Comparison of ENCODE assay signal across 31 cellular contexts in the genomic region with DNA sequence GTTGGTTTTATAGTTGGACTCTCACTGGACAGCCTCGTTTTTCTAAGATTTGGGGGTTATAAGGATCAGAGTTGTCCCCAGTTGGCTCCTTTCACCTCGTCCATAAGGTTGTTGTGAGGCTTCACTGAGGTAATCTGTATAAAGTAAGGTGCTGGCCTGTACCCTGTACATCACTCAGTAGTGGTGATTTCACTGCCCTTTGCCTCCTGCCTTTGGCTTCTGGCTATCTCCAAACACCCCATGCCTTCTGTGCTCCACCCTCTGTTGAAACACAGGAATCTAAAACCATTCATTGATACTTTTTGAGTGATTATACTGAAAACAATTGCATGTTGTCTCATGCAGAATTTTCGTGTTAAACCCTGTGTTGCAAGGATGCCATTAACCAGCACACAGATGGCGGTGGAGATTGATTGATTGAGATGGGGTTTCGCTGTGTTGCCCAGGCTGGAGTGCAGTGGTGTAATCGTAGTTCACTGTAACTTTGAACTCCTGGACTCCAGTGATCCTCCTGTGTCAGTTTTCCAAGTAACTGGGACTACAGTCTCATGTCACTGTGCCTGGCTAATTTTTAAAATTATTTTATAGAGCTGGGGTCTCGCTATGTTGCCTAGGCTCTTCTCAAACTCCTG.
"Had no signal": no experiment of that assay in that cellular context is flagged by ENCODE, and none has a peak within 500 bp of the region (broad histone marks: within the 10 kb centered on the region; RNA-seq: fewer than 3 reads in every experiment).

No MANE protein-coding gene starts in this region.

- H3K4me3 Mint-ChIP-seq: activated B cell treated with CpG ODN at 0.5 μM for 24 hours; activated CD8-positive, alpha-beta T cell treated with anti-CD3 and anti-CD28 coated beads for 36 hours; activated naive CD8-positive, alpha-beta T cell; activated T-cell treated with anti-CD3 and anti-CD28 coated beads, Interleukin-2, amount 50 U/mL, for 4 hours; activated T-helper 17 cell treated with anti-CD3 and anti-CD28 coated beads, Interleukin-2, amount 50 U/mL, for 72 hours; central memory CD8-positive, alpha-beta T cell; effector memory CD8-positive, alpha-beta T cell; T-cell; T-helper 1 cell treated with Interleukin-12 subunit alpha and Interleukin-12 subunit beta and Interleukin-4 antibody, amounts not matched to agents 30 μg/mL and 1 μg/mL, for 36 hours had no signal

- H3K27ac ChIP-seq: brain microvascular endothelial cell, epithelial cell of prostate, esophagus squamous epithelium, gastroesophageal sphincter, WERI-Rb-1 had no signal

- ATAC-seq: activated CD4-positive, CD25-positive, alpha-beta regulatory T cell treated with anti-CD3 and anti-CD28 coated beads, Interleukin-2, amount 50 U/mL, for 24 hours; activated CD8-positive, alpha-beta T cell treated with anti-CD3 and anti-CD28 coated beads for 36 hours; activated T-cell treated with anti-CD3 and anti-CD28 coated beads, Interleukin-2, amount 50 U/mL, for 4 hours; activated T-helper 17 cell treated with anti-CD3 and anti-CD28 coated beads, Interleukin-2, amount 50 U/mL, for 72 hours; effector memory CD8-positive, alpha-beta T cell; gastroesophageal sphincter; T-cell had no signal

- DNase-seq: activated B cell treated with CpG ODN at 0.5 μM for 24 hours; activated CD4-positive, alpha-beta T cell treated with anti-CD3 and anti-CD28 coated beads for 48 hours; activated CD4-positive, alpha-beta T cell treated with anti-CD3 and anti-CD28 coated beads, Interleukin-2, amount 50 U/mL, for 1 hour; activated CD4-positive, alpha-beta T cell treated with anti-CD3 and anti-CD28 coated beads, Interleukin-2, amount 50 U/mL, for 48 hours; activated CD8-positive, alpha-beta memory T cell treated with anti-CD3 and anti-CD28 coated beads for 24 hours; activated CD8-positive, alpha-beta T cell treated with anti-CD3 and anti-CD28 coated beads for 36 hours; activated effector memory CD4-positive, alpha-beta T cell treated with Interleukin-2 at 50 U/mL for 16 hours; activated gamma-delta T cell treated with Interleukin-2 at 50 U/mL for 16 hours; activated naive CD4-positive, alpha-beta T cell treated with anti-CD3 and anti-CD28 coated beads, Interleukin-2, amount 50 U/mL, for 16 hours; activated naive CD4-positive, alpha-beta T cell treated with Interleukin-2 at 50 U/mL for 16 hours; activated T-cell treated with anti-CD3 and anti-CD28 coated beads, Interleukin-2, amount 50 U/mL, for 4 hours; amniotic stem cell; anterior cingulate cortex; brain microvascular endothelial cell; cortex of kidney; dermis blood vessel endothelial cell; effector CD4-positive, alpha-beta T cell; effector memory CD8-positive, alpha-beta T cell; esophagus squamous epithelium; foreskin melanocyte; SW 1271; T-cell; T-helper 9 cell; WERI-Rb-1 had no signal

- H3K27ac Mint-ChIP-seq: activated B cell treated with CpG ODN at 0.5 μM for 24 hours; activated CD8-positive, alpha-beta T cell treated with anti-CD3 and anti-CD28 coated beads for 36 hours; activated T-helper 17 cell treated with anti-CD3 and anti-CD28 coated beads, Interleukin-2, amount 50 U/mL, for 72 hours; effector memory CD8-positive, alpha-beta T cell; T-cell; T-helper 1 cell treated with Interleukin-12 subunit alpha and Interleukin-12 subunit beta and Interleukin-4 antibody, amounts not matched to agents 30 μg/mL and 1 μg/mL, for 36 hours had no signal

- H3K27me3 Mint-ChIP-seq: activated B cell treated with CpG ODN at 0.5 μM for 24 hours; activated CD8-positive, alpha-beta T cell treated with anti-CD3 and anti-CD28 coated beads for 36 hours; activated naive CD8-positive, alpha-beta T cell; activated T-helper 17 cell treated with anti-CD3 and anti-CD28 coated beads, Interleukin-2, amount 50 U/mL, for 72 hours; central memory CD8-positive, alpha-beta T cell; effector memory CD8-positive, alpha-beta T cell; T-cell had no signal

- H3K9me3 Mint-ChIP-seq: activated B cell treated with CpG ODN at 0.5 μM for 24 hours; activated CD8-positive, alpha-beta T cell treated with anti-CD3 and anti-CD28 coated beads for 36 hours; activated T-cell treated with anti-CD3 and anti-CD28 coated beads, Interleukin-2, amount 50 U/mL, for 4 hours; activated T-helper 17 cell treated with anti-CD3 and anti-CD28 coated beads, Interleukin-2, amount 50 U/mL, for 72 hours; central memory CD8-positive, alpha-beta T cell; effector memory CD8-positive, alpha-beta T cell; T-cell; T-helper 1 cell treated with Interleukin-12 subunit alpha and Interleukin-12 subunit beta and Interleukin-4 antibody, amounts not matched to agents 30 μg/mL and 1 μg/mL, for 36 hours had no signal

- H3K36me3 Mint-ChIP-seq: T-cell had no signal

- H3K4me3 ChIP-seq: esophagus squamous epithelium, gastroesophageal sphincter had no signal

- H3K36me3 ChIP-seq: brain microvascular endothelial cell, esophagus squamous epithelium, gastroesophageal sphincter, WERI-Rb-1 had no signal

- H3K9me3 ChIP-seq: esophagus squamous epithelium, gastroesophageal sphincter had no signal

- H3K27me3 ChIP-seq: brain microvascular endothelial cell, esophagus squamous epithelium, gastroesophageal sphincter had no signal
